13 cellular contexts compared by ENCODE assay signal in the genomic region with DNA sequence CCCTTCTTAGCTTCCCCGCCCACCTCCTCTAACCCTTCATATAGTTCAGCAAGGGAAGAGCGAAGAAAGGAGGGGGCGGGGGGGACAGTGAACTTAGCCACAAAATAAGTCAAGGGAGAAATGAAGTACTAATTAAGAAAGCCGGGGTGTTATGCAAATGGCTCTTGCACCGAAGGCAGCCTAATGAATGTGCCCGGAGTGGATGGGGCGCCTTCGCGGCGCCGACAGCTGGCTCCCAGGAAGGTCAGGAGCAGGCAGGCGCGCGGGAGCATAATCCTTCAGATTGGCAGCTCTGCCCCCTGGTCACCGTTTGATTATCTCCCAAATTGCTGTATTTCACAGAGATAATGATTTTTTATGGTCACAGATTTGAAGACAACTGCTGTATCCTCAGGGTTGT.
DNase-seq lines count a peak whose midpoint lies in the region; ATAC-seq, FAIRE-seq and TF ChIP-seq lines count a peak whose summit lies in the region.
"Had no signal": no experiment of that assay in that cellular context is flagged by ENCODE, and none has a peak within 500 bp of the region (broad histone marks: within the 10 kb centered on the region; RNA-seq: fewer than 3 reads in every experiment).

No MANE protein-coding gene starts in this region.

- no peak for FAIRE-seq in HTR-8/SVneo (lab: Jason Lieb, UNC)

- ATAC-seq in GM21786 (IDR thresholded peaks at IDR 0.05; ENCODE audit: unreplicated experiment) = no peak

- no peaks in the 10 kb centered on the region for H3K36me3 ChIP-seq in testis (ENCODE audit: low read depth, missing control alignments)
- H3K36me3 ChIP-seq: adrenal gland had no signal

- no peaks in the 10 kb centered on the region for H3K9me3 ChIP-seq in testis
- H3K9me3 ChIP-seq: adrenal gland had no signal

- DNase-seq in NCI-H526 (lab: John Stamatoyannopoulos, UW) (peak; percentile 40 to 65), dorsolateral prefrontal cortex (peak in 2 of 10 donors; percentile 5 to 24), lower leg skin (ENCODE audit: low spot score in 2 of 2) (no peak), testis (peak; percentile 23), HTR-8/SVneo (ENCODE audit: insufficient read length, low spot score) (no peak), NCI-H345 treated with DMSO at 0.1 percent for 48 hours (lab: John Stamatoyannopoulos, UW; ENCODE audit: unreplicated experiment) (no peak)
- DNase-seq: activated CD4-positive, alpha-beta T cell treated with anti-CD3 and anti-CD28 coated beads, Interleukin-2, amount 50 U/mL, for 4 hours; adrenal gland; cortex of kidney; MV-4-11; Right ventricle myocardium superior; stimulated activated CD4-positive, alpha-beta T cell treated with anti-CD3 and anti-CD28 coated beads, Interleukin-15, amount 100 ng/mL, for 24 hours had no signal

- peaks cover 0 to 24% (median 0%) of the 10 kb centered on the region in 45 donors for H3K27me3 ChIP-seq in dorsolateral prefrontal cortex
- H3K27me3 ChIP-seq in testis = no peaks in the 10 kb centered on the region
- H3K27me3 ChIP-seq: adrenal gland had no signal

- intact Hi-C loops in dorsolateral prefrontal cortex (cut with DNase I) = no loop called here
- intact Hi-C loops in lower leg skin (cut with DNase I; ENCODE audit: low total_unique reads) = no loop called here
- intact Hi-C loops in testis (cut with DNase I; ENCODE audit: low total_unique reads) = no loop called here

- H3K4me1 ChIP-seq in testis = no peaks in the 10 kb centered on the region
- H3K4me1 ChIP-seq: adrenal gland had no signal

- no peak overlapping the region for H3K27ac ChIP-seq in dorsolateral prefrontal cortex
- no peak overlapping the region for H3K27ac ChIP-seq in testis
- H3K27ac ChIP-seq: adrenal gland had no signal

- peak overlapping the region in 46 of 59 donors; percentile 0 to 55 (median 36) for H3K4me3 ChIP-seq in dorsolateral prefrontal cortex
- peak overlapping the region; percentile 8 for H3K4me3 ChIP-seq in lower leg skin (ENCODE audit: low read depth, poor library complexity, severe bottlenecking)
- H3K4me3 ChIP-seq in testis = peak overlapping the region; percentile 26 to 30
- H3K4me3 ChIP-seq: adrenal gland had no signal

- TF ChIP-seq POLR2A in lower leg skin (IDR thresholded peaks at IDR 0.05) (no peak), testis (IDR thresholded peaks at IDR 0.05) (no peak)

- no peak for TF ChIP-seq CTCF in dorsolateral prefrontal cortex (IDR thresholded peaks at IDR 0.05 in 54 of 56, conservative IDR thresholded peaks at IDR 0.05 in 2 of 56; ENCODE audit: low read depth in 1 of 56, partially characterized antibody in 56 of 56)
- TF ChIP-seq CTCF in lower leg skin (IDR thresholded peaks at IDR 0.05) = no peak
- TF ChIP-seq CTCF in testis (IDR thresholded peaks at IDR 0.05) = no peak

- WGBS in lower leg skin, 2 donors = 17 to 39% methylated on average over 15 of the region's 15 CpGs
- 1 to 4% methylated on average over 13 to 15 of the region's 15 CpGs for WGBS in testis, 2 donors

Comparison
In these comparisons a context has a peak if more than half of its experiments do, and no peak if none do; other contexts are left out.
1. DNase-seq: peak in NCI-H526 (2 of 2) and testis (single experiment); none in lower leg skin (0 of 2), HTR-8/SVneo (single experiment) and NCI-H345 treated with DMSO at 0.1 percent for 48 hours (single experiment).
2. Peak in every context shown above with its lines, with median percentiles within 50 percentile points of each other: H3K4me3 ChIP-seq.